In the genomic region with DNA sequence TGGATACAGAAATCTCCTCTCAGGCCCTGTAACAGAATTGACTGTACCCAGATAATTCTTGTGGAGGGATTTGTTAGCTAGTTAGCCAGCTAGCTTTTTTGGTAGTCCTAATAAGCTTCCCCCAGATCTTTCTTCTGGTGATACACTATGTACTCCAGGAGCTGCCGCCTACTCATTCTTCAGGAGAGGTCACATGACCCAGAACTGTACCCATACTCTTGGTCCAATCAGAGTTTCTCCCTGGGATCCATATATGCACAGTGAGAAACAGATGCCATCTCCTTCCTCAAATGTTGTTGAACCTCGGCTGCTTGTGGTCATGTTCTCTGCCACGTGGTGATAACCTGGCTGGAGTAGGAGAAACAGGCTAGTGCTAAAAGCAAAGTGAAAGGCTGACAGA, we compare ENCODE assay signal across 24 cellular contexts.
"Had no signal": no experiment of that assay in that cellular context is flagged by ENCODE, and none has a peak within 500 bp of the region (broad histone marks: within the 10 kb centered on the region; RNA-seq: fewer than 3 reads in every experiment).

No MANE protein-coding gene starts in this region.

- H3K4me1 ChIP-seq: gastroesophageal sphincter, left ventricle myocardium inferior, stomach, thyroid gland, upper lobe of right lung had no signal

- DNase-seq: activated CD4-positive, alpha-beta T cell treated with anti-CD3 and anti-CD28 coated beads for 1 hour; activated CD4-positive, alpha-beta T cell treated with anti-CD3 and anti-CD28 coated beads, Interleukin-2, amount 50 U/mL, for 1 hour; activated CD8-positive, alpha-beta T cell treated with anti-CD3 and anti-CD28 coated beads for 36 hours; activated effector memory CD4-positive, alpha-beta T cell treated with anti-CD3 and anti-CD28 coated beads, Interleukin-2, amount 50 U/mL, for 16 hours; activated naive CD4-positive, alpha-beta T cell treated with anti-CD3 and anti-CD28 coated beads for 36 hours; activated T-cell treated with anti-CD3 and anti-CD28 coated beads, Interleukin-2, amount 50 U/mL, for 72 hours; amygdala; caudate nucleus; cortex of kidney; effector memory CD8-positive, alpha-beta T cell; islet precursor cell; left ventricle myocardium inferior; posterior cingulate gyrus; right cardiac atrium; stimulated activated CD4-positive, alpha-beta T cell treated with anti-CD3 and anti-CD28 coated beads, Interleukin-15, amount 100 ng/mL, for 24 hours; stimulated activated CD4-positive, alpha-beta T cell treated with anti-CD3 and anti-CD28 coated beads, Interleukin-2, amount 100 ng/mL, for 24 hours; stimulated activated naive B cell treated with anti-CD40 and anti-IgM and Interleukin-4, amounts not matched to agents 10 μg/mL and 1 μg/mL and 100 μg/mL, for 72 hours; stomach; thyroid gland; upper lobe of right lung had no signal

- H3K36me3 Mint-ChIP-seq: natural killer cell treated with Interleukin-12 subunit alpha and Interleukin-12 subunit beta and Interleukin-15 and Interleukin-18, amount 100 ng/mL, for 72 hours; stimulated activated naive B cell treated with anti-CD40 and anti-IgM and Interleukin-4, amounts not matched to agents 10 μg/mL and 1 μg/mL and 100 μg/mL, for 72 hours had no signal

- H3K27ac Mint-ChIP-seq: activated CD8-positive, alpha-beta T cell treated with anti-CD3 and anti-CD28 coated beads for 36 hours; activated naive CD4-positive, alpha-beta T cell treated with anti-CD3 and anti-CD28 coated beads for 36 hours; activated T-cell treated with anti-CD3 and anti-CD28 coated beads, Interleukin-2, amount 50 U/mL, for 72 hours; effector memory CD8-positive, alpha-beta T cell; natural killer cell treated with Interleukin-12 subunit alpha and Interleukin-12 subunit beta and Interleukin-15 and Interleukin-18, amount 100 ng/mL, for 72 hours; stimulated activated naive B cell treated with anti-CD40 and anti-IgM and Interleukin-4, amounts not matched to agents 10 μg/mL and 1 μg/mL and 100 μg/mL, for 72 hours had no signal

- H2AFZ ChIP-seq: hepatocyte had no signal

- H3K4me2 ChIP-seq: hepatocyte had no signal

- H3K79me2 ChIP-seq: hepatocyte had no signal

- H3K4me3 Mint-ChIP-seq: activated CD8-positive, alpha-beta T cell treated with anti-CD3 and anti-CD28 coated beads for 36 hours; activated naive CD4-positive, alpha-beta T cell treated with anti-CD3 and anti-CD28 coated beads for 36 hours; activated T-cell treated with anti-CD3 and anti-CD28 coated beads, Interleukin-2, amount 50 U/mL, for 72 hours; effector memory CD8-positive, alpha-beta T cell; natural killer cell treated with Interleukin-12 subunit alpha and Interleukin-12 subunit beta and Interleukin-15 and Interleukin-18, amount 100 ng/mL, for 72 hours; stimulated activated naive B cell treated with anti-CD40 and anti-IgM and Interleukin-4, amounts not matched to agents 10 μg/mL and 1 μg/mL and 100 μg/mL, for 72 hours had no signal

- H3K27ac ChIP-seq: gastroesophageal sphincter, hepatocyte, left ventricle myocardium inferior, stomach, thyroid gland, upper lobe of right lung had no signal

- H3K27me3 ChIP-seq: gastroesophageal sphincter, hepatocyte, stomach, thyroid gland, upper lobe of right lung had no signal

- ATAC-seq: activated CD8-positive, alpha-beta T cell treated with anti-CD3 and anti-CD28 coated beads for 36 hours; activated T-cell treated with anti-CD3 and anti-CD28 coated beads, Interleukin-2, amount 50 U/mL, for 72 hours; effector memory CD8-positive, alpha-beta T cell; gastroesophageal sphincter; natural killer cell treated with Interleukin-12 subunit alpha and Interleukin-12 subunit beta and Interleukin-15 and Interleukin-18, amount 100 ng/mL, for 72 hours; right cardiac atrium; upper lobe of right lung had no signal

- H3K27me3 Mint-ChIP-seq: activated CD8-positive, alpha-beta T cell treated with anti-CD3 and anti-CD28 coated beads for 36 hours; effector memory CD8-positive, alpha-beta T cell; natural killer cell treated with Interleukin-12 subunit alpha and Interleukin-12 subunit beta and Interleukin-15 and Interleukin-18, amount 100 ng/mL, for 72 hours; stimulated activated naive B cell treated with anti-CD40 and anti-IgM and Interleukin-4, amounts not matched to agents 10 μg/mL and 1 μg/mL and 100 μg/mL, for 72 hours had no signal

- H3K36me3 ChIP-seq: gastroesophageal sphincter, left ventricle myocardium inferior, stomach, thyroid gland, upper lobe of right lung had no signal

- H3K4me3 ChIP-seq: gastroesophageal sphincter, hepatocyte, left ventricle myocardium inferior, lung, stomach, thyroid gland, upper lobe of right lung had no signal

- H3K9me3 Mint-ChIP-seq: activated CD8-positive, alpha-beta T cell treated with anti-CD3 and anti-CD28 coated beads for 36 hours; activated naive CD4-positive, alpha-beta T cell treated with anti-CD3 and anti-CD28 coated beads for 36 hours; activated T-cell treated with anti-CD3 and anti-CD28 coated beads, Interleukin-2, amount 50 U/mL, for 72 hours; effector memory CD8-positive, alpha-beta T cell; natural killer cell treated with Interleukin-12 subunit alpha and Interleukin-12 subunit beta and Interleukin-15 and Interleukin-18, amount 100 ng/mL, for 72 hours; stimulated activated naive B cell treated with anti-CD40 and anti-IgM and Interleukin-4, amounts not matched to agents 10 μg/mL and 1 μg/mL and 100 μg/mL, for 72 hours had no signal
